Comparison of ENCODE assay signal across 1 cellular context in the genomic region with DNA sequence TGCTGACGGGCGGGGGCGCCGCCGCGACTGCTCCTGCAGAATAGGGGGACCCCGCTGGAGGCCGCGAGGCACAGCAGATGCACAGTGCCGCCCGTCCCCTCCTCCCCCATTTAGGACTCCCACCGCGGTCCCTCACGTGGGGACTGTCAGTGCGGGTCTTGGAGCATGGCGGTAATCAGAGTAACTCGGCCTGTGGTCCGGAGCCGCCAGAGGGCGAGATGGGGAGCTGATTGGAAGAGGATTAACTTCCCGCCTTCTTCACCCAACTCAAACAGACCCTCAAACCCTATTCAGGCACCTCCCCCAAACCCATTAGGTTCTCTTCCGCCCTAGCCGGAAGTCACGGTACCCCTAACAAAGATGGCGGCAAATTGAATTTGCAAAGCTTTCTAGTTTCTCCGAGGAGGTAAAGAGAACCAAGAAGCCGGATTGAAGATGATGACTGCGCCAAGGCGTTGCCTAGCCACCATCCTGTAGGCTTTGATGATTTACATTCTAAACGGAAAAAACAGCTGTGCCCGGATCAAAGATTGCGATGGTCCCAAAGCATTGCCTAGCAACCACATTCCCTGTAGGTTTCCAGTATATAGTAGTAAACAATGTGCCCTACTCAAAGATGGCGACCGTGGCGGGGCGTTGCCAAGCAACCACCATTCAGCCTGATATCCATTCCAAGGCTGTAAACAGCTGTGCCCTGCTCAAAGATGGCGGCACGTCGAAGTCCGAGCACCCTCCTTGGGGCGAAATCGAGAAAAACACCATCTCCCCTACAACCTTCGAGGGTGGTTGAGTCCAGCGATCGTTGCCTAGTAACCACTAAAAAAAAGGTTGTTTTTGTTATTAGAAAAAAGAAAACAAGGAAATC.
TF ChIP-seq lines count a peak whose summit lies in the region.

A gene with protein sequence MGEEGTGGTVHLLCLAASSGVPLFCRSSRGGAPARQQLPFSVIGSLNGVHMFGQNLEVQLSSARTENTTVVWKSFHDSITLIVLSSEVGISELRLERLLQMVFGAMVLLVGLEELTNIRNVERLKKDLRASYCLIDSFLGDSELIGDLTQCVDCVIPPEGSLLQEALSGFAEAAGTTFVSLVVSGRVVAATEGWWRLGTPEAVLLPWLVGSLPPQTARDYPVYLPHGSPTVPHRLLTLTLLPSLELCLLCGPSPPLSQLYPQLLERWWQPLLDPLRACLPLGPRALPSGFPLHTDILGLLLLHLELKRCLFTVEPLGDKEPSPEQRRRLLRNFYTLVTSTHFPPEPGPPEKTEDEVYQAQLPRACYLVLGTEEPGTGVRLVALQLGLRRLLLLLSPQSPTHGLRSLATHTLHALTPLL (minus strand): TSS at position 296 of the 865 bp plus-strand sequence. CDS start 186 bp downstream, at position 110.

TF ChIP-seq in HEK293, 187 proteins besides CTCF, POLR2A, EP300 and RAD21 (continued from another document):
- TF ChIP-seq, protein P1, sequence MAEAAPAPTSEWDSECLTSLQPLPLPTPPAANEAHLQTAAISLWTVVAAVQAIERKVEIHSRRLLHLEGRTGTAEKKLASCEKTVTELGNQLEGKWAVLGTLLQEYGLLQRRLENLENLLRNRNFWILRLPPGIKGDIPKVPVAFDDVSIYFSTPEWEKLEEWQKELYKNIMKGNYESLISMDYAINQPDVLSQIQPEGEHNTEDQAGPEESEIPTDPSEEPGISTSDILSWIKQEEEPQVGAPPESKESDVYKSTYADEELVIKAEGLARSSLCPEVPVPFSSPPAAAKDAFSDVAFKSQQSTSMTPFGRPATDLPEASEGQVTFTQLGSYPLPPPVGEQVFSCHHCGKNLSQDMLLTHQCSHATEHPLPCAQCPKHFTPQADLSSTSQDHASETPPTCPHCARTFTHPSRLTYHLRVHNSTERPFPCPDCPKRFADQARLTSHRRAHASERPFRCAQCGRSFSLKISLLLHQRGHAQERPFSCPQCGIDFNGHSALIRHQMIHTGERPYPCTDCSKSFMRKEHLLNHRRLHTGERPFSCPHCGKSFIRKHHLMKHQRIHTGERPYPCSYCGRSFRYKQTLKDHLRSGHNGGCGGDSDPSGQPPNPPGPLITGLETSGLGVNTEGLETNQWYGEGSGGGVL (tag by site-specific recombination; IDR thresholded peaks at IDR 0.05) = peak; percentile 63
- peak; percentile 80 for TF ChIP-seq SP3 (tag by site-specific recombination; IDR thresholded peaks at IDR 0.05)
- TF ChIP-seq, protein P2, sequence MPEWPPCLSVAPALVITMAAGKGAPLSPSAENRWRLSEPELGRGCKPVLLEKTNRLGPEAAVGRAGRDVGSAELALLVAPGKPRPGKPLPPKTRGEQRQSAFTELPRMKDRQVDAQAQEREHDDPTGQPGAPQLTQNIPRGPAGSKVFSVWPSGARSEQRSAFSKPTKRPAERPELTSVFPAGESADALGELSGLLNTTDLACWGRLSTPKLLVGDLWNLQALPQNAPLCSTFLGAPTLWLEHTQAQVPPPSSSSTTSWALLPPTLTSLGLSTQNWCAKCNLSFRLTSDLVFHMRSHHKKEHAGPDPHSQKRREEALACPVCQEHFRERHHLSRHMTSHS (tag by site-specific recombination; IDR thresholded peaks at IDR 0.05) = no peak
- TF ChIP-seq ZNF24 (tag by site-specific recombination; IDR thresholded peaks at IDR 0.05) = 0 out of 2 replicates have a peak, but pooled peaks have one; percentile 59
- TF ChIP-seq ZNF433 (tag by site-specific recombination; IDR thresholded peaks at IDR 0.05; ENCODE audit: low read depth) = no peak
- no peak for TF ChIP-seq ZSCAN16 (tag by site-specific recombination; IDR thresholded peaks at IDR 0.05)
- TF ChIP-seq GLIS1 (tag by site-specific recombination; IDR thresholded peaks at IDR 0.05) = peak; percentile 66
- 0 out of 2 replicates have a peak, but pooled peaks have one; percentile 22 for TF ChIP-seq ZNF394 (tag by site-specific recombination; IDR thresholded peaks at IDR 0.05; ENCODE audit: borderline replicate concordance)
- TF ChIP-seq, protein P3, sequence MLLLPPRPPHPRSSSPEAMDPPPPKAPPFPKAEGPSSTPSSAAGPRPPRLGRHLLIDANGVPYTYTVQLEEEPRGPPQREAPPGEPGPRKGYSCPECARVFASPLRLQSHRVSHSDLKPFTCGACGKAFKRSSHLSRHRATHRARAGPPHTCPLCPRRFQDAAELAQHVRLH (tag by site-specific recombination; IDR thresholded peaks at IDR 0.05) = peak; percentile 82
- TF ChIP-seq ZNF2 (tag by site-specific recombination; IDR thresholded peaks at IDR 0.05) = peak; percentile 72; the same call in 1 of the 2 replicates
- peak; percentile 20 for TF ChIP-seq ZFHX2 (tag by site-specific recombination; conservative IDR thresholded peaks at IDR 0.05)
- TF ChIP-seq, protein P4, sequence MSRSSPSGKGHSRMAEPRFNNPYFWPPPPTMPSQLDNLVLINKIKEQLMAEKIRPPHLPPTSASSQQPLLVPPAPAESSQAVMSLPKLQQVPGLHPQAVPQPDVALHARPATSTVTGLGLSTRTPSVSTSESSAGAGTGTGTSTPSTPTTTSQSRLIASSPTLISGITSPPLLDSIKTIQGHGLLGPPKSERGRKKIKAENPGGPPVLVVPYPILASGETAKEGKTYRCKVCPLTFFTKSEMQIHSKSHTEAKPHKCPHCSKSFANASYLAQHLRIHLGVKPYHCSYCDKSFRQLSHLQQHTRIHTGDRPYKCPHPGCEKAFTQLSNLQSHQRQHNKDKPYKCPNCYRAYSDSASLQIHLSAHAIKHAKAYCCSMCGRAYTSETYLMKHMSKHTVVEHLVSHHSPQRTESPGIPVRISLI (tag by site-specific recombination; IDR thresholded peaks at IDR 0.05) = peak; percentile 98
- 0 out of 2 replicates have a peak, but pooled peaks have one; percentile 22 for TF ChIP-seq MZF1 (tag by site-specific recombination; IDR thresholded peaks at IDR 0.05; ENCODE audit: borderline replicate concordance)
- no peak for TF ChIP-seq ZNF211 (tag by site-specific recombination; IDR thresholded peaks at IDR 0.05; ENCODE audit: low read depth)
- no peak for TF ChIP-seq BCL11A (tag by site-specific recombination; IDR thresholded peaks at IDR 0.05; ENCODE audit: low read depth)
- no peak for TF ChIP-seq ZNF837 (tag by site-specific recombination; IDR thresholded peaks at IDR 0.05)
